8 cellular contexts compared by ENCODE assay signal in genomic region chr6:125858427-125859320, GRCh38.
DNase-seq lines count a peak whose midpoint lies in the region; ATAC-seq and TF ChIP-seq lines count a peak whose summit lies in the region.

No MANE protein-coding gene starts in this region.

- DNase-seq in AG09319 (ENCODE audit: extremely low read depth, low read depth), result peak; percentile 34
- peak in 59 of 76 experiments; percentile 5 to 80 (median 49) for DNase-seq in HUDEP-2 (lab: John Stamatoyannopoulos, UW; ENCODE audit: unreplicated experiment in 76 of 76)
- peak; percentile 5 for DNase-seq in central memory CD4-positive, alpha-beta T cell
- peak; percentile 57 for DNase-seq in kidney glomerular epithelial cell (lab: John Stamatoyannopoulos, UW)
- DNase-seq in stimulated activated CD4-positive, alpha-beta T cell treated with anti-CD3 and anti-CD28 coated beads, TNF-alpha, amount 100 ng/mL, for 24 hours (ENCODE audit: low read depth in 3 of 3), result peak in 2 of 3 experiments; percentile 3 to 7

- no peak overlapping the region for H3K9ac ChIP-seq in SU-DHL-6 (ENCODE audit: low read length)

- H3K4me3 ChIP-seq in SU-DHL-6 (ENCODE audit: insufficient read depth, low read length, poor library complexity, severe bottlenecking), result no peak overlapping the region

- H3K27me3 ChIP-seq in SU-DHL-6 (ENCODE audit: low read length), result no peaks in the 10 kb centered on the region

- H3K79me2 ChIP-seq in SU-DHL-6 (ENCODE audit: insufficient read depth, low read length), result peaks cover 35% of the 10 kb centered on the region

- H3F3A ChIP-seq in SU-DHL-6 (ENCODE audit: insufficient read depth), result no peaks in the 10 kb centered on the region; the same call in 1 of the 2 replicates

- ATAC-seq in GM19043 (IDR thresholded peaks at IDR 0.05; ENCODE audit: low read depth, unreplicated experiment) (peak; percentile 79), GM19463 (IDR thresholded peaks at IDR 0.05; ENCODE audit: unreplicated experiment) (no peak)

- H3K4me2 ChIP-seq in SU-DHL-6 (ENCODE audit: low read depth, low read length, poor library complexity, severe bottlenecking), result no peak overlapping the region

- no peak overlapping the region for H2AFZ ChIP-seq in SU-DHL-6 (ENCODE audit: low read depth, low read length, severe bottlenecking)

- H3K9me3 ChIP-seq in SU-DHL-6 (ENCODE audit: insufficient read depth, low read length), result no peaks in the 10 kb centered on the region

- peaks cover 2% of the 10 kb centered on the region; the same call in 1 of the 2 replicates for H3K36me3 ChIP-seq in SU-DHL-6 (ENCODE audit: low read length)

- no peaks in the 10 kb centered on the region for H3K9me2 ChIP-seq in SU-DHL-6 (replicated peaks; ENCODE audit: insufficient read depth, low read length)

- TF ChIP-seq CTCF in AG09319 (IDR thresholded peaks at IDR 0.05; ENCODE audit: low read depth, low read length) (peak; percentile 88), SU-DHL-6 (IDR thresholded peaks at IDR 0.05; ENCODE audit: insufficient read depth, low read length, poor library complexity, severe bottlenecking) (peak; percentile 74)

- H4K20me1 ChIP-seq in SU-DHL-6 (ENCODE audit: low read depth, low read length), result no peaks in the 10 kb centered on the region

- H3K27ac ChIP-seq in SU-DHL-6 (ENCODE audit: low read depth, low read length), result no peak overlapping the region

Comparison
In these comparisons a context has a peak if more than half of its experiments do, and no peak if none do; other contexts are left out.
1. DNase-seq: peak in every context shown above with its lines; median percentile 57 in kidney glomerular epithelial cell; 49 in HUDEP-2; 34 in AG09319; 5 in central memory CD4-positive, alpha-beta T cell; 5 in stimulated activated CD4-positive, alpha-beta T cell treated with anti-CD3 and anti-CD28 coated beads, TNF-alpha, amount 100 ng/mL, for 24 hours.